ENCODE assay signal across 13 cellular contexts in the genomic region with DNA sequence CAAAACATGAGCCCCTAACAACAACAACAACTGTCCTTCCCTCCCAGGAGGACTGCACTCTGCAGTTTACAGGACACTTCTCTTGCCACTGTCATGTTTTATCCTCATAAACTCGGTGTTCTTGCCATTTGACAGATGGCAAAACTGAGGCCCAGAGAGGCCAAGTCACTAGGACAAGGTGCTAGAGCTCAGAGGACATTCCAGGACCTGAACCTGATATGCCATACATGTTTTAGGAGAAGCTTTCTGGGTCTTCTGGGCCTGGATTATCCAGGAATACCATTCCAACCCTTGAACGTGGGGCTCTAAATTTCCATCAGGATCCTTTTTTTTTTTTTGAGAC. TPM values are rescaled to one million over a fixed set of nuclear protein-coding genes. Genes with fewer than 3 reads are reported as not detected.
A peak's percentile ranks its signal among the peaks of the same experiment; 100 is the strongest.
DNase-seq lines count a peak whose midpoint lies in the region; ATAC-seq and TF ChIP-seq lines count a peak whose summit lies in the region.
"Had no signal": no experiment of that assay in that cellular context is flagged by ENCODE, and none has a peak within 500 bp of the region (broad histone marks: within the 10 kb centered on the region; RNA-seq: fewer than 3 reads in every experiment).

No MANE protein-coding gene starts in this region.

- DNase-seq in coronary artery (ENCODE audit: low spot score): no peak
- no peak for DNase-seq in lower lobe of right lung
- no peak for DNase-seq in T-helper 17 cell
- DNase-seq in erythroblast (lab: John Stamatoyannopoulos, UW): no peak
- DNase-seq: activated CD8-positive, alpha-beta memory T cell treated with anti-CD3 and anti-CD28 coated beads, Interleukin-2, amount 50 U/mL, for 48 hours; NCI-H1417 treated with DMSO at 0.1 percent for 48 hours; NK-92 treated with Interleukin-12 subunit alpha and Interleukin-12 subunit beta, amount 100 ng/mL, for 24 hours had no signal

- no peak overlapping the region for H3K27ac Mint-ChIP-seq in T-helper 17 cell
- H3K27ac Mint-ChIP-seq: T-helper 1 cell treated with Interleukin-12 subunit alpha and Interleukin-12 subunit beta and Interleukin-4 antibody, amounts not matched to agents 30 μg/mL and 1 μg/mL, for 36 hours had no signal

- peak overlapping the region; percentile 72; the same call in 1 of the 2 replicates for H3K27ac ChIP-seq in HUES6 (ENCODE audit: low read depth, low read length)
- H3K27ac ChIP-seq in coronary artery: peak overlapping the region; percentile 76 to 91
- H3K27ac ChIP-seq in lower lobe of right lung: peak overlapping the region; percentile 82
- H3K27ac ChIP-seq in stomach smooth muscle (ENCODE audit: low read length): peak overlapping the region; percentile 75

- H3K4me1 Mint-ChIP-seq in T-helper 17 cell: peaks cover 7% of the 10 kb centered on the region

- H3K36me3 Mint-ChIP-seq in T-helper 17 cell (ENCODE audit: low read depth): peaks cover 3% of the 10 kb centered on the region

- H3K27me3 Mint-ChIP-seq in T-helper 17 cell: peaks cover 7% of the 10 kb centered on the region

- TF ChIP-seq POLR2A in erythroblast (IDR thresholded peaks at IDR 0.05; ENCODE audit: low read length): no peak

- H3K27me3 ChIP-seq in HUES6 (ENCODE audit: control insufficient read depth, insufficient read depth, low read length): no peaks in the 10 kb centered on the region
- H3K27me3 ChIP-seq in lower lobe of right lung (ENCODE audit: low read depth): no peaks in the 10 kb centered on the region
- H3K27me3 ChIP-seq in stomach smooth muscle (ENCODE audit: control insufficient read depth in 1 of 2, insufficient read depth in 2 of 2, low read length in 2 of 2): no peaks in the 10 kb centered on the region

- no peak for ATAC-seq in lower lobe of right lung
- ATAC-seq in esophagus mucosa: no peak
- no peak for ATAC-seq in T-helper 17 cell
- no peak for ATAC-seq in HG03460 (IDR thresholded peaks at IDR 0.05; ENCODE audit: unreplicated experiment)

- H3K36me3 ChIP-seq in HUES6 (ENCODE audit: control insufficient read depth, insufficient read depth, low read length) (no peaks in the 10 kb centered on the region), lower lobe of right lung (no peaks in the 10 kb centered on the region), stomach smooth muscle (ENCODE audit: control insufficient read depth in 2 of 2, insufficient read depth in 2 of 2, low read length in 2 of 2) (no peaks in the 10 kb centered on the region)

- H3K4me3 ChIP-seq in HUES6 (ENCODE audit: low read depth, low read length): peak overlapping the region; percentile 44
- peak overlapping the region; percentile 64 for H3K4me3 ChIP-seq in coronary artery
- H3K4me3 ChIP-seq in lower lobe of right lung: peak overlapping the region; percentile 48
- H3K4me3 ChIP-seq in stomach smooth muscle (ENCODE audit: low read length in 2 of 2): peak overlapping the region in 1 of 2 donors; percentile 68

- H3K4me3 Mint-ChIP-seq in T-helper 17 cell: no peak overlapping the region
- H3K4me3 Mint-ChIP-seq: neural crest cell; T-helper 1 cell treated with Interleukin-12 subunit alpha and Interleukin-12 subunit beta and Interleukin-4 antibody, amounts not matched to agents 30 μg/mL and 1 μg/mL, for 36 hours had no signal

- intact Hi-C loops in lower lobe of right lung (cut with DNase I): no loop called here

- peak overlapping the region; percentile 68 for H3K9ac ChIP-seq in HUES6 (ENCODE audit: low read length)
- H3K9ac ChIP-seq in stomach smooth muscle (ENCODE audit: low read length in 2 of 2): peak overlapping the region; percentile 59 to 76

- H3K9me3 ChIP-seq in HUES6 (ENCODE audit: control insufficient read depth, insufficient read depth, low read depth, low read length): no peaks in the 10 kb centered on the region
- no peaks in the 10 kb centered on the region for H3K9me3 ChIP-seq in lower lobe of right lung
- H3K9me3 ChIP-seq in stomach smooth muscle (ENCODE audit: control insufficient read depth in 2 of 2, low read length in 2 of 2): no peaks in the 10 kb centered on the region
- no peaks in the 10 kb centered on the region for H3K9me3 ChIP-seq in T-helper 17 cell (ENCODE audit: control insufficient read depth, low read length, poor library complexity, severe bottlenecking)

- H3K4me1 ChIP-seq in HUES6 (ENCODE audit: control insufficient read depth, insufficient read depth, low read length) (peaks cover 32% of the 10 kb centered on the region), lower lobe of right lung (peaks cover 33% of the 10 kb centered on the region), stomach smooth muscle (ENCODE audit: control insufficient read depth, insufficient read depth, low read length) (peaks cover 13% of the 10 kb centered on the region)

- no peak for TF ChIP-seq CTCF in coronary artery (IDR thresholded peaks at IDR 0.05)
- no peak for TF ChIP-seq CTCF in lower lobe of right lung (IDR thresholded peaks at IDR 0.05)

RNA-seq across cellular contexts. Expression of gene TENT5B, which starts 19.4 kb away (rescaled TPM):
- total RNA-seq in lower lobe of right lung (21.1 TPM), esophagus mucosa (51.3 TPM), T-helper 17 cell (not detected)

RNA-seq across cellular contexts. Expression of gene TRNP1, which starts 38.6 kb away (rescaled TPM):
- total RNA-seq in lower lobe of right lung (15.3 TPM), esophagus mucosa (75.0 TPM), T-helper 17 cell (under 1 TPM in 1 of 2 donors, not detected in 1; 0.22 TPM)

Comparison
In these comparisons a context has a peak if more than half of its experiments do, and no peak if none do; other contexts are left out.
1. RNA of gene TENT5B, which starts 19.4 kb away (total RNA-seq): 51.3 TPM in esophagus mucosa (single experiment) and 21.1 TPM in lower lobe of right lung (single experiment); not detected in T-helper 17 cell; every median in the first group is over 10 times any median in the second.
2. RNA of gene TRNP1, which starts 38.6 kb away (total RNA-seq): 75.0 TPM in esophagus mucosa (single experiment) and 15.3 TPM in lower lobe of right lung (single experiment); 0.22 TPM in T-helper 17 cell; every median in the first group is over 10 times any median in the second.
3. Peak in every context shown above with its lines, with median percentiles within 50 percentile points of each other: H3K27ac ChIP-seq.